In the genomic region with DNA sequence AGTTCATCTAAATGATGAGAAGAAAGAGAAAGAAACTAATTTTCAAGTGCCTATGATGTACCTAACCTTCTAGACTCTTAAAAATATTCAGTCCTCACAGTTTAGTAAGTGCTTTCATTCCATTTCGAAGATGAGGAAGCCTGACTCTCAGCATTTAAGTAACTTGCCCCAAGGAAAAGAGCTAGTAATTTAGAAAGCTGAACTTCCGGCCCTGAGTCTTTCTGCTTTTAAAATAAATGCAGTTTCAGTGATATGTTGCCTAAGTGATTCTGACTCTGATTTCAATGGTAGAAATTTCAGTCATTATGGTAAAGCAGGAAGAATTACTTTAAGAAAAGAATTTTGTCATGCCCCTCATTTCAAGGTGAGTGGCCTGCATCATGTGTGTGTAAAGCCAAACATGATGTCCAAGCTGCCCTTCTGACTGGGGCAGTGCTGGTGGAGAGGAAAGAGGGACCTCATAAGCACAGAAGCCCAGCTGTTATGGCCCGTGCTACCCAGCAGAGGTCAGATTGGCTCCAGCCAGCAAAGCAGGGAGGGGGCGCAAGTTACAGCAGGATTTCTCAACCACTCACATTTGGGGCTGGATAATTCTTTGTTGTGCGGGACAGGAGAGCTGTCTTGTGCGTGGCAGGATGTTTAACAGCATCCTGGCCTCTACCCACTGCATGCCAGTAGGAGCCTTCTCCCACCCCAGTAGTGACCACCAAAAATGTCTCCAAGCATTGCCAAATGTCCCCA, we compare ENCODE assay signal across 7 cellular contexts. TPM values are rescaled to one million over a fixed set of nuclear protein-coding genes. Genes with fewer than 3 reads are reported as not detected.
A peak's percentile ranks its signal among the peaks of the same experiment; 100 is the strongest.
DNase-seq lines count a peak whose midpoint lies in the region; ATAC-seq and TF ChIP-seq lines count a peak whose summit lies in the region.

No MANE protein-coding gene starts in this region.

- intact Hi-C loops in OCI-LY7 (cut with micrococcal nuclease; ENCODE audit: unreplicated experiment): no loop called here

- 37% methylated on average over 6 of the region's 6 CpGs for WGBS in smooth muscle cell (ENCODE audit: low lambda C conversion rate)

- H4K20me1 ChIP-seq in OCI-LY7 (ENCODE audit: insufficient read depth, low read length) (no peaks in the 10 kb centered on the region), smooth muscle cell (ENCODE audit: low read depth) (no peaks in the 10 kb centered on the region)

- POLR2A ChIA-PET in OCI-LY7 (lab: Charles Lee): interaction anchor here (0.5 kb wide), 2 partner anchors 105 to 113 kb away, joined by 3 read pairs; no protein-coding TSS in a partner anchor

- H3K27ac ChIP-seq in OCI-LY7 (ENCODE audit: low read depth, low read length, poor library complexity, severe bottlenecking) (no peak overlapping the region), smooth muscle cell (ENCODE audit: low read depth) (no peak overlapping the region)

- H3K36me3 ChIP-seq in OCI-LY7 (ENCODE audit: insufficient read depth, low read length) (no peaks in the 10 kb centered on the region), smooth muscle cell (ENCODE audit: low read depth) (no peaks in the 10 kb centered on the region)

- H3K79me2 ChIP-seq in OCI-LY7 (ENCODE audit: insufficient read depth, low read depth, low read length) (no peaks in the 10 kb centered on the region), smooth muscle cell (ENCODE audit: low read depth) (no peaks in the 10 kb centered on the region)

- no peaks in the 10 kb centered on the region for H3K27me3 ChIP-seq in smooth muscle cell (ENCODE audit: low read depth)

- DNase-seq in OCI-LY7 (ENCODE audit: low spot score) (peak; percentile 19), fibroblast of villous mesenchyme (ENCODE audit: low read depth) (peak; percentile 27), smooth muscle cell (lab: John Stamatoyannopoulos, UW; ENCODE audit: unreplicated experiment) (no peak), NCI-H2081 treated with DMSO at 0.1 percent for 48 hours (lab: John Stamatoyannopoulos, UW) (no peak)
- DNase-seq in central memory CD4-positive, alpha-beta T cell: no peak

- ATAC-seq in GM18868 (IDR thresholded peaks at IDR 0.05; ENCODE audit: unreplicated experiment): peak; percentile 52
- ATAC-seq in GM18867 (IDR thresholded peaks at IDR 0.05; ENCODE audit: unreplicated experiment): no peak

- no TSS peak for BruUV-seq in OCI-LY7 (replicated peaks; lab: Mats Ljungman, UMichigan)

- H3K4me3 ChIP-seq in OCI-LY7 (ENCODE audit: low read depth, low read length, poor library complexity, severe bottlenecking) (no peak overlapping the region), fibroblast of villous mesenchyme (ENCODE audit: low read depth, low read length) (no peak overlapping the region), smooth muscle cell (no peak overlapping the region)

- TF ChIP-seq CTCF in OCI-LY7 (conservative IDR thresholded peaks at IDR 0.05; ENCODE audit: low read length) (peak; percentile 66), fibroblast of villous mesenchyme (IDR thresholded peaks at IDR 0.05; ENCODE audit: insufficient read depth, low read depth, low read length) (peak; percentile 59), smooth muscle cell (IDR thresholded peaks at IDR 0.05; ENCODE audit: borderline replicate concordance, insufficient read depth, poor library complexity, severe bottlenecking) (peak; percentile 45)

- no peak overlapping the region for H3K9ac ChIP-seq in smooth muscle cell (ENCODE audit: low read depth)

- H3K9me2 ChIP-seq in OCI-LY7 (ENCODE audit: insufficient read depth, low read length): no peaks in the 10 kb centered on the region

- 0 out of 2 replicates have a peak overlapping the region, but pooled peaks have one; percentile 30 for H2AFZ ChIP-seq in OCI-LY7 (ENCODE audit: low read length)
- H2AFZ ChIP-seq in smooth muscle cell (ENCODE audit: low read depth): no peak overlapping the region

- no peaks in the 10 kb centered on the region for H3F3A ChIP-seq in smooth muscle cell (ENCODE audit: low read depth)

- no peak overlapping the region for H3K4me2 ChIP-seq in OCI-LY7 (ENCODE audit: low read length)
- H3K4me2 ChIP-seq in smooth muscle cell: no peak overlapping the region

- H3K4me1 ChIP-seq in OCI-LY7 (ENCODE audit: insufficient read depth, low read length, poor library complexity, severe bottlenecking) (no peaks in the 10 kb centered on the region), smooth muscle cell (ENCODE audit: low read depth) (no peaks in the 10 kb centered on the region)

- no peaks in the 10 kb centered on the region for H3K9me3 ChIP-seq in OCI-LY7 (ENCODE audit: low read length)
- no peaks in the 10 kb centered on the region for H3K9me3 ChIP-seq in smooth muscle cell (replicated peaks; ENCODE audit: low read depth)

- CTCF ChIA-PET in OCI-LY7 (lab: Charles Lee; ENCODE audit: unreplicated experiment): no interaction called here

RNA-seq across cellular contexts. Expression of a gene that starts 10.7 kb away (rescaled TPM):
- total RNA-seq in OCI-LY7 (2014; rRNA removed; shearing (Covaris generic)): not detected in 2 replicates
- total RNA-seq in OCI-LY7 (2022) (not detected in 2 replicates), fibroblast of villous mesenchyme (not detected in 2 replicates), smooth muscle cell (not detected in 2 replicates)
- polyA plus RNA-seq in smooth muscle cell: not detected in 2 replicates

RNA-seq across cellular contexts. Expression of a gene that starts 28.2 kb away (rescaled TPM):
- not detected in 2 replicates for total RNA-seq in OCI-LY7 (2014; rRNA removed; shearing (Covaris generic))
- total RNA-seq in OCI-LY7 (2022) (not detected in 2 replicates), fibroblast of villous mesenchyme (not detected in 2 replicates), smooth muscle cell (0.36 TPM in 1 of 2 replicates, not detected in the other)
- 0.48 TPM in 1 of 2 replicates, not detected in the other for polyA plus RNA-seq in smooth muscle cell

RNA-seq across cellular contexts. Expression of a gene that starts 43.0 kb away (rescaled TPM):
- 20.7 and 22.3 TPM in 2 replicates for total RNA-seq in OCI-LY7 (2014; rRNA removed; shearing (Covaris generic))
- 25.7 and 30.5 TPM in 2 replicates for total RNA-seq in OCI-LY7 (2022)
- 118 and 138 TPM in 2 replicates for total RNA-seq in fibroblast of villous mesenchyme
- 85.0 and 115 TPM in 2 replicates for total RNA-seq in smooth muscle cell
- polyA plus RNA-seq in smooth muscle cell: 73.1 and 80.6 TPM in 2 replicates

RNA-seq across cellular contexts. Expression of a gene that starts 46.6 kb away (rescaled TPM):
- total RNA-seq in OCI-LY7 (2014; rRNA removed; shearing (Covaris generic)): not detected in 2 replicates
- total RNA-seq in OCI-LY7 (2022) (not detected in 2 replicates), fibroblast of villous mesenchyme (not detected in 2 replicates), smooth muscle cell (not detected in 2 replicates)
- polyA plus RNA-seq in smooth muscle cell: 0.07 TPM in 1 of 2 replicates, not detected in the other

Comparison
In these comparisons a context has a peak if more than half of its experiments do, and no peak if none do; other contexts are left out.
1. DNase-seq: peak in OCI-LY7 (single experiment) and fibroblast of villous mesenchyme (single experiment); none in smooth muscle cell (single experiment), NCI-H2081 treated with DMSO at 0.1 percent for 48 hours (single experiment) and central memory CD4-positive, alpha-beta T cell (single experiment).
2. Peak in every context shown above with its lines, with median percentiles within 50 percentile points of each other: CTCF ChIP-seq.